ENCODE assay signal across 29 cellular contexts in genomic region chr7:32336726-32337125, GRCh38.
DNase-seq lines count a peak whose midpoint lies in the region; ATAC-seq and TF ChIP-seq lines count a peak whose summit lies in the region.
"Had no signal": no experiment of that assay in that cellular context is flagged by ENCODE, and none has a peak within 500 bp of the region (broad histone marks: within the 10 kb centered on the region; RNA-seq: fewer than 3 reads in every experiment).

No MANE protein-coding gene starts in this region.

- intact Hi-C loops in mucosa of descending colon (cut with DNase I, micrococcal nuclease), result no loop called here
- intact Hi-C loops in activated T-helper 1 cell treated with anti-CD3 and anti-CD28 coated beads, Interleukin-12 subunit alpha, Interleukin-12 subunit beta, Interleukin-2, Interleukin-4 antibody, amounts not matched to agents 30 ng/mL and 10 ng/mL and 1 ng/mL, durations not matched to agents 14 hours and 24 hours and 36 hours (cut with micrococcal nuclease), result no loop called here

- no peak for TF ChIP-seq CTCF in fibroblast of mammary gland (conservative IDR thresholded peaks at IDR 0.05; ENCODE audit: control insufficient read depth, insufficient read depth, low read depth, low read length)
- TF ChIP-seq CTCF in mucosa of descending colon (IDR thresholded peaks at IDR 0.05), result no peak

- H3K36me3 Mint-ChIP-seq in activated T-helper 1 cell treated with anti-CD3 and anti-CD28 coated beads, Interleukin-12 subunit alpha, Interleukin-12 subunit beta, Interleukin-2, Interleukin-4 antibody, amounts not matched to agents 30 ng/mL and 10 ng/mL and 1 ng/mL, durations not matched to agents 14 hours and 24 hours and 36 hours (ENCODE audit: low read depth), result no peaks in the 10 kb centered on the region
- H3K36me3 Mint-ChIP-seq: CD8-positive, alpha-beta T cell had no signal

- H3K4me3 ChIP-seq in fibroblast of mammary gland (ENCODE audit: control insufficient read depth, low read depth, low read length) (no peak overlapping the region), mucosa of descending colon (no peak overlapping the region)
- H3K4me3 ChIP-seq: lower lobe of right lung, ovary, Peyer's patch, skin epidermis, tibial nerve had no signal

- peaks cover 5% of the 10 kb centered on the region for H3K9me3 ChIP-seq in mucosa of descending colon
- H3K9me3 ChIP-seq: ovary, Peyer's patch had no signal

- H3K4me1 ChIP-seq in mucosa of descending colon (ENCODE audit: low read depth), result no peaks in the 10 kb centered on the region
- H3K4me1 ChIP-seq: lower lobe of right lung, Peyer's patch, tibial nerve had no signal

- H3K27ac Mint-ChIP-seq in activated T-helper 1 cell treated with anti-CD3 and anti-CD28 coated beads, Interleukin-12 subunit alpha, Interleukin-12 subunit beta, Interleukin-2, Interleukin-4 antibody, amounts not matched to agents 30 ng/mL and 10 ng/mL and 1 ng/mL, durations not matched to agents 14 hours and 24 hours and 36 hours, result no peak overlapping the region
- H3K27ac Mint-ChIP-seq: B cell; CD8-positive, alpha-beta T cell; nephron progenitor cell; stimulated activated naive CD8-positive, alpha-beta T cell treated with anti-CD3 and anti-CD28 coated beads, Interleukin-15, amount 100 ng/mL, for 72 hours; T-helper 17 cell had no signal

- no peak overlapping the region for H3K27ac ChIP-seq in substantia nigra (ENCODE audit: low read depth, low read length, poor library complexity, severe bottlenecking)
- H3K27ac ChIP-seq: lower lobe of right lung, ovary, Peyer's patch, tibial nerve had no signal

- no peaks in the 10 kb centered on the region for H3K36me3 ChIP-seq in mucosa of descending colon (ENCODE audit: low read depth)
- H3K36me3 ChIP-seq: lower lobe of right lung, ovary, Peyer's patch, tibial nerve had no signal

- peaks cover 5% of the 10 kb centered on the region for H3K9me3 Mint-ChIP-seq in activated T-helper 1 cell treated with anti-CD3 and anti-CD28 coated beads, Interleukin-12 subunit alpha, Interleukin-12 subunit beta, Interleukin-2, Interleukin-4 antibody, amounts not matched to agents 30 ng/mL and 10 ng/mL and 1 ng/mL, durations not matched to agents 14 hours and 24 hours and 36 hours

- H3K4me3 Mint-ChIP-seq in activated T-helper 1 cell treated with anti-CD3 and anti-CD28 coated beads, Interleukin-12 subunit alpha, Interleukin-12 subunit beta, Interleukin-2, Interleukin-4 antibody, amounts not matched to agents 30 ng/mL and 10 ng/mL and 1 ng/mL, durations not matched to agents 14 hours and 24 hours and 36 hours, result no peak overlapping the region
- H3K4me3 Mint-ChIP-seq: B cell; CD8-positive, alpha-beta T cell; central memory CD8-positive, alpha-beta T cell; nephron progenitor cell; stimulated activated naive CD8-positive, alpha-beta T cell treated with anti-CD3 and anti-CD28 coated beads, Interleukin-15, amount 100 ng/mL, for 72 hours; T-helper 17 cell had no signal

- peak; percentile 62 for DNase-seq in Daoy (ENCODE audit: low read depth)
- DNase-seq in HS-5 (ENCODE audit: low read depth), result peak; percentile 25
- peak; percentile 73 for DNase-seq in RPMI7951 (ENCODE audit: low read depth)
- peak; percentile 21 for DNase-seq in fibroblast of mammary gland (ENCODE audit: low read depth)
- no peak for DNase-seq in mucosa of descending colon
- no peak for DNase-seq in substantia nigra (lab: John Stamatoyannopoulos, UW)
- DNase-seq in activated T-helper 1 cell treated with anti-CD3 and anti-CD28 coated beads, Interleukin-12 subunit alpha, Interleukin-12 subunit beta, Interleukin-2, Interleukin-4 antibody, amounts not matched to agents 30 ng/mL and 10 ng/mL and 1 ng/mL, durations not matched to agents 14 hours and 24 hours and 36 hours (ENCODE audit: low spot score), result no peak
- DNase-seq in T1000 (lab: John Stamatoyannopoulos, UW), result no peak
- DNase-seq: activated CD4-positive, alpha-beta T cell treated with anti-CD3 and anti-CD28 coated beads for 4 hours; activated CD8-positive, alpha-beta memory T cell treated with anti-CD3 and anti-CD28 coated beads for 24 hours; activated gamma-delta T cell; CD8-positive, alpha-beta T cell; dermis blood vessel endothelial cell; DMS 273 treated with DMSO at 0.1 percent for 48 hours; H7; head of caudate nucleus; KBM-7; lower lobe of right lung; NCI-H146; NCI-H526; nephron progenitor cell; ovary; Peyer's patch; stimulated activated naive CD8-positive, alpha-beta T cell treated with anti-CD3 and anti-CD28 coated beads, Interleukin-15, amount 100 ng/mL, for 72 hours; T-helper 17 cell had no signal

- ATAC-seq in mucosa of descending colon, result no peak
- ATAC-seq: CD8-positive, alpha-beta T cell; lower lobe of right lung; stimulated activated naive CD8-positive, alpha-beta T cell treated with anti-CD3 and anti-CD28 coated beads, Interleukin-15, amount 100 ng/mL, for 72 hours; T-helper 17 cell had no signal

- no peaks in the 10 kb centered on the region for H3K4me1 Mint-ChIP-seq in activated T-helper 1 cell treated with anti-CD3 and anti-CD28 coated beads, Interleukin-12 subunit alpha, Interleukin-12 subunit beta, Interleukin-2, Interleukin-4 antibody, amounts not matched to agents 30 ng/mL and 10 ng/mL and 1 ng/mL, durations not matched to agents 14 hours and 24 hours and 36 hours (ENCODE audit: low read depth)
- H3K4me1 Mint-ChIP-seq: B cell; central memory CD8-positive, alpha-beta T cell; nephron progenitor cell; stimulated activated naive CD8-positive, alpha-beta T cell treated with anti-CD3 and anti-CD28 coated beads, Interleukin-15, amount 100 ng/mL, for 72 hours; T-helper 17 cell had no signal

- peaks cover 4% of the 10 kb centered on the region for H3K27me3 Mint-ChIP-seq in activated T-helper 1 cell treated with anti-CD3 and anti-CD28 coated beads, Interleukin-12 subunit alpha, Interleukin-12 subunit beta, Interleukin-2, Interleukin-4 antibody, amounts not matched to agents 30 ng/mL and 10 ng/mL and 1 ng/mL, durations not matched to agents 14 hours and 24 hours and 36 hours (ENCODE audit: insufficient read depth)

Comparison
In these comparisons a context has a peak if more than half of its experiments do, and no peak if none do; other contexts are left out.
1. DNase-seq: peak in Daoy (single experiment), HS-5 (single experiment), RPMI7951 (single experiment) and fibroblast of mammary gland (single experiment); none in mucosa of descending colon (0 of 3), substantia nigra (0 of 49), activated T-helper 1 cell treated with anti-CD3 and anti-CD28 coated beads, Interleukin-12 subunit alpha, Interleukin-12 subunit beta, Interleukin-2, Interleukin-4 antibody, amounts not matched to agents 30 ng/mL and 10 ng/mL and 1 ng/mL, durations not matched to agents 14 hours and 24 hours and 36 hours (single experiment) and T1000 (single experiment).